ENCODE assay signal across 1 cellular context in the genomic region with DNA sequence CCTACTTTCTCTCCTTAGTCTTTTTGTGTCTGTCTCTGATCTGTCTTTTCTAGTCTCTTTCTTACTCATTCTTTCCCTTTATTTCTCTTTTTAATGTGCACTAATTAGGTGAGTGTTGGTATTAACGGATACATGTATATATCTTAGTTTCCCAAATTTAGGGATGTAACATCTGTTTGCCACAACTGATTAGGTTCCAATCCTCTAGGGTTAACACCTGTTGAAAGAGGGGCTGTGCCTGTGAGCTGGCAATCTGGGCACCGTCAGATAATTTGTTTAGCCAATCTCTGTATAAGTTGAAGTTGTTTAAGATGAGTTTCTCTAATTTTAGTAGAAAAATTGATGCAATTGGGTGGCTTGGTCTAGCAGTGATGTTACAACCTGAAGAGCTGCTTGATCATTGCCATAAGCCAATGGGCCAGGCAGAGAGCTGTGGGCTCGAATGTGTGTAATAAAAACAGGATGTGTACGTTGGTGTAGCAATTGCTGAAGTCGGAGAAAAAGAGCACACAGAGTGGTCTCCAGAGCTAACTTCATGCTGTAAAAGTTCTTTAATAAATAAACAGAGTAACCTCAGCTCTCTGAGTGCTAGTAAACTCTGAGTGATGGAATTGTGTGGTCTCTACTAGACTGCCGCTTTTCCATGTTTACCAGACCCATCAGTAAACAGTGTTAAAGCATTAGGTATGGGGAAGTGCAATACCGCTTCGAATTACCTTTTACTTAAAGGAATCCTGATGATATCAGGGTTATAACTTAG.
TF ChIP-seq lines count a peak whose summit lies in the region.

No MANE protein-coding gene starts in this region.

TF ChIP-seq in HepG2, 621 proteins besides CTCF, POLR2A, EP300 and RAD21 (continued from another document and continues in another):
- TF ChIP-seq, protein P1, sequence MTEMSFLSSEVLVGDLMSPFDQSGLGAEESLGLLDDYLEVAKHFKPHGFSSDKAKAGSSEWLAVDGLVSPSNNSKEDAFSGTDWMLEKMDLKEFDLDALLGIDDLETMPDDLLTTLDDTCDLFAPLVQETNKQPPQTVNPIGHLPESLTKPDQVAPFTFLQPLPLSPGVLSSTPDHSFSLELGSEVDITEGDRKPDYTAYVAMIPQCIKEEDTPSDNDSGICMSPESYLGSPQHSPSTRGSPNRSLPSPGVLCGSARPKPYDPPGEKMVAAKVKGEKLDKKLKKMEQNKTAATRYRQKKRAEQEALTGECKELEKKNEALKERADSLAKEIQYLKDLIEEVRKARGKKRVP (CRISPR knock-in tag; IDR thresholded peaks at IDR 0.05), result peak in 1 of 2 experiments; percentile 70; a peak in 2 of 4 replicates
- TF ChIP-seq MAZ (IDR thresholded peaks at IDR 0.05; ENCODE audit: borderline replicate concordance, low read depth, low read length) (no peak), MAZ (CRISPR knock-in tag; IDR thresholded peaks at IDR 0.05; ENCODE audit: low read depth) (no peak), BHLHE40 (IDR thresholded peaks at IDR 0.05; ENCODE audit: low read length) (no peak), ELF3 (CRISPR knock-in tag; IDR thresholded peaks at IDR 0.05) (peak; percentile 84), IRF2 (CRISPR knock-in tag; IDR thresholded peaks at IDR 0.05) (peak; percentile 63), NFE2 (CRISPR knock-in tag; IDR thresholded peaks at IDR 0.05) (no peak), SSRP1 (CRISPR knock-in tag; IDR thresholded peaks at IDR 0.05) (peak; percentile 89), SOX6 (IDR thresholded peaks at IDR 0.05) (no peak), SOX6 (CRISPR knock-in tag; IDR thresholded peaks at IDR 0.05) (peak; percentile 61; the same call in 1 of the 2 replicates), ZNF441 (CRISPR knock-in tag; IDR thresholded peaks at IDR 0.05; ENCODE audit: borderline replicate concordance) (peak; percentile 47; the same call in 1 of the 2 replicates), FOXA1 (IDR thresholded peaks at IDR 0.05) (0 out of 2 replicates have a peak, but pooled peaks have one; percentile 22), FOXA1 (CRISPR knock-in tag; IDR thresholded peaks at IDR 0.05) (peak; percentile 85), ETV5 (CRISPR knock-in tag; IDR thresholded peaks at IDR 0.05; ENCODE audit: borderline replicate concordance) (peak; percentile 57; the same call in 1 of the 2 replicates), RBFOX2 (IDR thresholded peaks at IDR 0.05; ENCODE audit: low read depth, low read length) (peak; percentile 48), TBX2 (CRISPR knock-in tag; IDR thresholded peaks at IDR 0.05; ENCODE audit: borderline replicate concordance) (no peak), SPEN (CRISPR knock-in tag; IDR thresholded peaks at IDR 0.05; ENCODE audit: low read depth) (no peak), ZFY (CRISPR knock-in tag; IDR thresholded peaks at IDR 0.05) (no peak; the same call in 1 of the 2 replicates), NBN (conservative IDR thresholded peaks at IDR 0.05) (no peak), FOXP1 (IDR thresholded peaks at IDR 0.05) (peak; percentile 60; the same call in 1 of the 2 replicates), FOXP1 (CRISPR knock-in tag; IDR thresholded peaks at IDR 0.05) (peak; percentile 78), ZNF333 (CRISPR knock-in tag; IDR thresholded peaks at IDR 0.05; ENCODE audit: borderline replicate concordance) (no peak), RBM22 (optimal IDR thresholded peaks at IDR 0.05; ENCODE audit: low read length) (peak; percentile 63), HNRNPL (IDR thresholded peaks at IDR 0.05; ENCODE audit: low read depth, low read length) (0 out of 2 replicates have a peak, but pooled peaks have one; percentile 10), HHEX (CRISPR knock-in tag; IDR thresholded peaks at IDR 0.05) (no peak), NCOA2 (CRISPR knock-in tag; IDR thresholded peaks at IDR 0.05) (0 out of 2 replicates have a peak, but pooled peaks have one; percentile 11), ZNF652 (CRISPR knock-in tag; IDR thresholded peaks at IDR 0.05; ENCODE audit: borderline replicate concordance, low read depth) (peak; percentile 18; the same call in 1 of the 2 replicates), SAP130 (CRISPR knock-in tag; IDR thresholded peaks at IDR 0.05; ENCODE audit: low read depth) (peak; percentile 75), TGIF2 (CRISPR knock-in tag; IDR thresholded peaks at IDR 0.05) (0 out of 2 replicates have a peak, but pooled peaks have one; percentile 30), ZNF205 (CRISPR knock-in tag; IDR thresholded peaks at IDR 0.05) (0 out of 2 replicates have a peak, but pooled peaks have one; percentile 14), ZSCAN22 (CRISPR knock-in tag; IDR thresholded peaks at IDR 0.05) (no peak), ZNF33B (CRISPR knock-in tag; IDR thresholded peaks at IDR 0.05) (no peak), SATB2 (CRISPR knock-in tag; IDR thresholded peaks at IDR 0.05) (no peak), THAP11 (CRISPR knock-in tag; IDR thresholded peaks at IDR 0.05) (peak; percentile 33; the same call in 1 of the 2 replicates), ZNF850 (CRISPR knock-in tag; conservative IDR thresholded peaks at IDR 0.05) (no peak), ZSCAN9 (CRISPR knock-in tag; IDR thresholded peaks at IDR 0.05; ENCODE audit: borderline replicate concordance) (no peak), ZNF572 (CRISPR knock-in tag; IDR thresholded peaks at IDR 0.05) (no peak), HMG20A (CRISPR knock-in tag; IDR thresholded peaks at IDR 0.05; ENCODE audit: borderline replicate concordance) (peak; percentile 38; the same call in 1 of the 2 replicates), GATAD1 (CRISPR knock-in tag; IDR thresholded peaks at IDR 0.05) (no peak), MED13 (CRISPR knock-in tag; IDR thresholded peaks at IDR 0.05) (no peak), ZNF644 (CRISPR knock-in tag; IDR thresholded peaks at IDR 0.05; ENCODE audit: low read depth) (no peak)
- TF ChIP-seq, protein P2, sequence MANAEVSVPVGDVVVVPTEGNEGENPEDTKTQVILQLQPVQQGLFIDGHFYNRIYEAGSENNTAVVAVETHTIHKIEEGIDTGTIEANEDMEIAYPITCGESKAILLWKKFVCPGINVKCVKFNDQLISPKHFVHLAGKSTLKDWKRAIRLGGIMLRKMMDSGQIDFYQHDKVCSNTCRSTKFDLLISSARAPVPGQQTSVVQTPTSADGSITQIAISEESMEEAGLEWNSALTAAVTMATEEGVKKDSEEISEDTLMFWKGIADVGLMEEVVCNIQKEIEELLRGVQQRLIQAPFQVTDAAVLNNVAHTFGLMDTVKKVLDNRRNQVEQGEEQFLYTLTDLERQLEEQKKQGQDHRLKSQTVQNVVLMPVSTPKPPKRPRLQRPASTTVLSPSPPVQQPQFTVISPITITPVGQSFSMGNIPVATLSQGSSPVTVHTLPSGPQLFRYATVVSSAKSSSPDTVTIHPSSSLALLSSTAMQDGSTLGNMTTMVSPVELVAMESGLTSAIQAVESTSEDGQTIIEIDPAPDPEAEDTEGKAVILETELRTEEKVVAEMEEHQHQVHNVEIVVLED (CRISPR knock-in tag; IDR thresholded peaks at IDR 0.05; ENCODE audit: borderline replicate concordance), result no peak
- TF ChIP-seq, protein P3, sequence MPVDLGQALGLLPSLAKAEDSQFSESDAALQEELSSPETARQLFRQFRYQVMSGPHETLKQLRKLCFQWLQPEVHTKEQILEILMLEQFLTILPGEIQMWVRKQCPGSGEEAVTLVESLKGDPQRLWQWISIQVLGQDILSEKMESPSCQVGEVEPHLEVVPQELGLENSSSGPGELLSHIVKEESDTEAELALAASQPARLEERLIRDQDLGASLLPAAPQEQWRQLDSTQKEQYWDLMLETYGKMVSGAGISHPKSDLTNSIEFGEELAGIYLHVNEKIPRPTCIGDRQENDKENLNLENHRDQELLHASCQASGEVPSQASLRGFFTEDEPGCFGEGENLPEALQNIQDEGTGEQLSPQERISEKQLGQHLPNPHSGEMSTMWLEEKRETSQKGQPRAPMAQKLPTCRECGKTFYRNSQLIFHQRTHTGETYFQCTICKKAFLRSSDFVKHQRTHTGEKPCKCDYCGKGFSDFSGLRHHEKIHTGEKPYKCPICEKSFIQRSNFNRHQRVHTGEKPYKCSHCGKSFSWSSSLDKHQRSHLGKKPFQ (CRISPR knock-in tag; IDR thresholded peaks at IDR 0.05; ENCODE audit: insufficient replicate concordance), result peak; percentile 48
- TF ChIP-seq, protein P4, sequence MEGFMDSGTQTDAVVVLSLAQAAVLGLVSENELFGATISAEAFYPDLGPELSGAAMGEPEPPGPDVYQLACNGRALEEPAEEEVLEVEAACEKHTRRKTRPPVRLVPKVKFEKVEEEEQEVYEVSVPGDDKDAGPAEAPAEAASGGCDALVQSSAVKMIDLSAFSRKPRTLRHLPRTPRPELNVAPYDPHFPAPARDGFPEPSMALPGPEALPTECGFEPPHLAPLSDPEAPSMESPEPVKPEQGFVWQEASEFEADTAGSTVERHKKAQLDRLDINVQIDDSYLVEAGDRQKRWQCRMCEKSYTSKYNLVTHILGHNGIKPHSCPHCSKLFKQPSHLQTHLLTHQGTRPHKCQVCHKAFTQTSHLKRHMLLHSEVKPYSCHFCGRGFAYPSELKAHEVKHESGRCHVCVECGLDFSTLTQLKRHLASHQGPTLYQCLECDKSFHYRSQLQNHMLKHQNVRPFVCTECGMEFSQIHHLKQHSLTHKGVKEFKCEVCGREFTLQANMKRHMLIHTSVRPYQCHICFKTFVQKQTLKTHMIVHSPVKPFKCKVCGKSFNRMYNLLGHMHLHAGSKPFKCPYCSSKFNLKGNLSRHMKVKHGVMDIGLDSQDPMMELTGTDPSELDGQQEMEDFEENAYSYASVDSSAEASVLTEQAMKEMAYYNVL (CRISPR knock-in tag; IDR thresholded peaks at IDR 0.05; ENCODE audit: borderline replicate concordance), result no peak
- TF ChIP-seq, protein P5, sequence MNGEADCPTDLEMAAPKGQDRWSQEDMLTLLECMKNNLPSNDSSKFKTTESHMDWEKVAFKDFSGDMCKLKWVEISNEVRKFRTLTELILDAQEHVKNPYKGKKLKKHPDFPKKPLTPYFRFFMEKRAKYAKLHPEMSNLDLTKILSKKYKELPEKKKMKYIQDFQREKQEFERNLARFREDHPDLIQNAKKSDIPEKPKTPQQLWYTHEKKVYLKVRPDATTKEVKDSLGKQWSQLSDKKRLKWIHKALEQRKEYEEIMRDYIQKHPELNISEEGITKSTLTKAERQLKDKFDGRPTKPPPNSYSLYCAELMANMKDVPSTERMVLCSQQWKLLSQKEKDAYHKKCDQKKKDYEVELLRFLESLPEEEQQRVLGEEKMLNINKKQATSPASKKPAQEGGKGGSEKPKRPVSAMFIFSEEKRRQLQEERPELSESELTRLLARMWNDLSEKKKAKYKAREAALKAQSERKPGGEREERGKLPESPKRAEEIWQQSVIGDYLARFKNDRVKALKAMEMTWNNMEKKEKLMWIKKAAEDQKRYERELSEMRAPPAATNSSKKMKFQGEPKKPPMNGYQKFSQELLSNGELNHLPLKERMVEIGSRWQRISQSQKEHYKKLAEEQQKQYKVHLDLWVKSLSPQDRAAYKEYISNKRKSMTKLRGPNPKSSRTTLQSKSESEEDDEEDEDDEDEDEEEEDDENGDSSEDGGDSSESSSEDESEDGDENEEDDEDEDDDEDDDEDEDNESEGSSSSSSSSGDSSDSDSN (CRISPR knock-in tag; IDR thresholded peaks at IDR 0.05), result no peak
- TF ChIP-seq, protein P6, sequence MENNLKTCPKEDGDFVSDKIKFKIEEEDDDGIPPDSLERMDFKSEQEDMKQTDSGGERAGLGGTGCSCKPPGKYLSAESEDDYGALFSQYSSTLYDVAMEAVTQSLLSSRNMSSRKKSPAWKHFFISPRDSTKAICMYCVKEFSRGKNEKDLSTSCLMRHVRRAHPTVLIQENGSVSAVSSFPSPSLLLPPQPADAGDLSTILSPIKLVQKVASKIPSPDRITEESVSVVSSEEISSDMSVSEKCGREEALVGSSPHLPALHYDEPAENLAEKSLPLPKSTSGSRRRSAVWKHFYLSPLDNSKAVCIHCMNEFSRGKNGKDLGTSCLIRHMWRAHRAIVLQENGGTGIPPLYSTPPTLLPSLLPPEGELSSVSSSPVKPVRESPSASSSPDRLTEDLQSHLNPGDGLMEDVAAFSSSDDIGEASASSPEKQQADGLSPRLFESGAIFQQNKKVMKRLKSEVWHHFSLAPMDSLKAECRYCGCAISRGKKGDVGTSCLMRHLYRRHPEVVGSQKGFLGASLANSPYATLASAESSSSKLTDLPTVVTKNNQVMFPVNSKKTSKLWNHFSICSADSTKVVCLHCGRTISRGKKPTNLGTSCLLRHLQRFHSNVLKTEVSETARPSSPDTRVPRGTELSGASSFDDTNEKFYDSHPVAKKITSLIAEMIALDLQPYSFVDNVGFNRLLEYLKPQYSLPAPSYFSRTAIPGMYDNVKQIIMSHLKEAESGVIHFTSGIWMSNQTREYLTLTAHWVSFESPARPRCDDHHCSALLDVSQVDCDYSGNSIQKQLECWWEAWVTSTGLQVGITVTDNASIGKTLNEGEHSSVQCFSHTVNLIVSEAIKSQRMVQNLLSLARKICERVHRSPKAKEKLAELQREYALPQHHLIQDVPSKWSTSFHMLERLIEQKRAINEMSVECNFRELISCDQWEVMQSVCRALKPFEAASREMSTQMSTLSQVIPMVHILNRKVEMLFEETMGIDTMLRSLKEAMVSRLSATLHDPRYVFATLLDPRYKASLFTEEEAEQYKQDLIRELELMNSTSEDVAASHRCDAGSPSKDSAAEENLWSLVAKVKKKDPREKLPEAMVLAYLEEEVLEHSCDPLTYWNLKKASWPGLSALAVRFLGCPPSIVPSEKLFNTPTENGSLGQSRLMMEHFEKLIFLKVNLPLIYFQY (CRISPR knock-in tag; IDR thresholded peaks at IDR 0.05; ENCODE audit: borderline replicate concordance), result no peak
- TF ChIP-seq, protein P7, sequence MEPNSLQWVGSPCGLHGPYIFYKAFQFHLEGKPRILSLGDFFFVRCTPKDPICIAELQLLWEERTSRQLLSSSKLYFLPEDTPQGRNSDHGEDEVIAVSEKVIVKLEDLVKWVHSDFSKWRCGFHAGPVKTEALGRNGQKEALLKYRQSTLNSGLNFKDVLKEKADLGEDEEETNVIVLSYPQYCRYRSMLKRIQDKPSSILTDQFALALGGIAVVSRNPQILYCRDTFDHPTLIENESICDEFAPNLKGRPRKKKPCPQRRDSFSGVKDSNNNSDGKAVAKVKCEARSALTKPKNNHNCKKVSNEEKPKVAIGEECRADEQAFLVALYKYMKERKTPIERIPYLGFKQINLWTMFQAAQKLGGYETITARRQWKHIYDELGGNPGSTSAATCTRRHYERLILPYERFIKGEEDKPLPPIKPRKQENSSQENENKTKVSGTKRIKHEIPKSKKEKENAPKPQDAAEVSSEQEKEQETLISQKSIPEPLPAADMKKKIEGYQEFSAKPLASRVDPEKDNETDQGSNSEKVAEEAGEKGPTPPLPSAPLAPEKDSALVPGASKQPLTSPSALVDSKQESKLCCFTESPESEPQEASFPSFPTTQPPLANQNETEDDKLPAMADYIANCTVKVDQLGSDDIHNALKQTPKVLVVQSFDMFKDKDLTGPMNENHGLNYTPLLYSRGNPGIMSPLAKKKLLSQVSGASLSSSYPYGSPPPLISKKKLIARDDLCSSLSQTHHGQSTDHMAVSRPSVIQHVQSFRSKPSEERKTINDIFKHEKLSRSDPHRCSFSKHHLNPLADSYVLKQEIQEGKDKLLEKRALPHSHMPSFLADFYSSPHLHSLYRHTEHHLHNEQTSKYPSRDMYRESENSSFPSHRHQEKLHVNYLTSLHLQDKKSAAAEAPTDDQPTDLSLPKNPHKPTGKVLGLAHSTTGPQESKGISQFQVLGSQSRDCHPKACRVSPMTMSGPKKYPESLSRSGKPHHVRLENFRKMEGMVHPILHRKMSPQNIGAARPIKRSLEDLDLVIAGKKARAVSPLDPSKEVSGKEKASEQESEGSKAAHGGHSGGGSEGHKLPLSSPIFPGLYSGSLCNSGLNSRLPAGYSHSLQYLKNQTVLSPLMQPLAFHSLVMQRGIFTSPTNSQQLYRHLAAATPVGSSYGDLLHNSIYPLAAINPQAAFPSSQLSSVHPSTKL (CRISPR knock-in tag; IDR thresholded peaks at IDR 0.05), result peak; percentile 61
